ENCODE assay signal across 1 cellular context in genomic region chr17:45364531-45365390, GRCh38.
TF ChIP-seq lines count a peak whose summit lies in the region.

No MANE protein-coding gene starts in this region.

TF ChIP-seq in GM12878, 131 proteins besides CTCF, POLR2A, EP300 and RAD21 (continued from another document):
- no peak for TF ChIP-seq CUX1 (IDR thresholded peaks at IDR 0.05; ENCODE audit: insufficient replicate concordance, low read depth, low read length)
- TF ChIP-seq PBX3 (IDR thresholded peaks at IDR 0.05; ENCODE audit: insufficient replicate concordance, low read depth, low read length) = no peak
- no peak for TF ChIP-seq RAD51 (IDR thresholded peaks at IDR 0.05)
- TF ChIP-seq NR2C1 (IDR thresholded peaks at IDR 0.05) = no peak
- TF ChIP-seq DPF2 (IDR thresholded peaks at IDR 0.05) = no peak
- no peak for TF ChIP-seq PRDM15 (CRISPR knock-in tag; IDR thresholded peaks at IDR 0.05)
- no peak for TF ChIP-seq RFX5 (IDR thresholded peaks at IDR 0.05; ENCODE audit: low read depth, low read length)
- TF ChIP-seq CHD2 (IDR thresholded peaks at IDR 0.05; ENCODE audit: borderline replicate concordance, low read depth, low read length) = no peak
- no peak for TF ChIP-seq SMC3 (IDR thresholded peaks at IDR 0.05; ENCODE audit: borderline replicate concordance, low read length)
- no peak for TF ChIP-seq REST (IDR thresholded peaks at IDR 0.05; ENCODE audit: low read depth, low read length)
- no peak for TF ChIP-seq MTA2 (IDR thresholded peaks at IDR 0.05; ENCODE audit: low read depth)
- TF ChIP-seq E2F4 (IDR thresholded peaks at IDR 0.05; ENCODE audit: low read depth, low read length) = no peak
- no peak for TF ChIP-seq ASH2L (IDR thresholded peaks at IDR 0.05; ENCODE audit: borderline replicate concordance, low read depth)
- TF ChIP-seq CBX5 (IDR thresholded peaks at IDR 0.05; ENCODE audit: low read depth) = no peak
- TF ChIP-seq SMARCA5 (IDR thresholded peaks at IDR 0.05) = no peak
